16 cellular contexts compared by ENCODE assay signal in the genomic region with DNA sequence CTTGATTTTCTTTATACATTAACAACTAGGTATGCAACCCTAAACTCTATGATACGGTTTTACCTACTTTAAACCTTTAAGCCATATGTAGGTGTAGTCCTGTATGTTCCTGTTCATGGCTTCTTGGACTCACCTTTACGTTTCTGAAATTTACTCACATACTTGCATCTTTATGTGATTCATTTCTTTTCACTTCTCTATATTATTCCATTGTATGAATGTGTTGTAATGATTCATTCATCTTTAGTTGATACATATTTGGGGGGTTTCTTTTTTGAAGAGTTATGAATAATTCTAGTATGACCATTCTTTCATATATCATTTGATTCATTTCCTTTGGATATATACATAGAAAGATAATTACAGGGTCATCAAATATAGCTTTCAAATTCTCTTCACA. TPM values are rescaled to one million over a fixed set of nuclear protein-coding genes. Genes with fewer than 3 reads are reported as not detected.
DNase-seq lines count a peak whose midpoint lies in the region; ATAC-seq lines count a peak whose summit lies in the region.
"Had no signal": no experiment of that assay in that cellular context is flagged by ENCODE, and none has a peak within 500 bp of the region (broad histone marks: within the 10 kb centered on the region; RNA-seq: fewer than 3 reads in every experiment).

No MANE protein-coding gene starts in this region.

- H3K4me1 Mint-ChIP-seq in activated T-cell treated with anti-CD3 and anti-CD28 coated beads, Interleukin-2, amount 50 U/mL, for 72 hours (ENCODE audit: low read depth) = peaks cover 24% of the 10 kb centered on the region
- no peaks in the 10 kb centered on the region for H3K4me1 Mint-ChIP-seq in activated T-helper 17 cell treated with anti-CD3 and anti-CD28 coated beads, Interleukin-2, amount 50 U/mL, for 72 hours
- H3K4me1 Mint-ChIP-seq in stimulated activated naive CD8-positive, alpha-beta T cell treated with anti-CD3 and anti-CD28 coated beads, Interleukin-15, amount 100 ng/mL, for 72 hours = peaks cover 9% of the 10 kb centered on the region
- H3K4me1 Mint-ChIP-seq: CD14-positive monocyte had no signal

- peaks cover 7 to 13% of the 10 kb centered on the region in 2 donors for H3K36me3 Mint-ChIP-seq in activated T-cell treated with anti-CD3 and anti-CD28 coated beads, Interleukin-2, amount 50 U/mL, for 72 hours (ENCODE audit: insufficient read depth in 2 of 2)
- H3K36me3 Mint-ChIP-seq in activated T-helper 17 cell treated with anti-CD3 and anti-CD28 coated beads, Interleukin-2, amount 50 U/mL, for 72 hours (ENCODE audit: low read depth) = peaks cover 13% of the 10 kb centered on the region

- H3K9me3 Mint-ChIP-seq in activated T-cell treated with anti-CD3 and anti-CD28 coated beads, Interleukin-2, amount 50 U/mL, for 72 hours = peaks cover 0 to 8% of the 10 kb centered on the region in 2 donors
- H3K9me3 Mint-ChIP-seq in activated T-helper 17 cell treated with anti-CD3 and anti-CD28 coated beads, Interleukin-2, amount 50 U/mL, for 72 hours = peaks cover 6% of the 10 kb centered on the region
- H3K9me3 Mint-ChIP-seq in stimulated activated naive CD8-positive, alpha-beta T cell treated with anti-CD3 and anti-CD28 coated beads, Interleukin-15, amount 100 ng/mL, for 72 hours = peaks cover 9 to 11% of the 10 kb centered on the region in 2 donors

- H3K27ac Mint-ChIP-seq in activated T-cell treated with anti-CD3 and anti-CD28 coated beads, Interleukin-2, amount 50 U/mL, for 72 hours = no peak overlapping the region
- H3K27ac Mint-ChIP-seq in activated T-helper 17 cell treated with anti-CD3 and anti-CD28 coated beads, Interleukin-2, amount 50 U/mL, for 72 hours = peak overlapping the region; percentile 61
- H3K27ac Mint-ChIP-seq in stimulated activated naive CD8-positive, alpha-beta T cell treated with anti-CD3 and anti-CD28 coated beads, Interleukin-15, amount 100 ng/mL, for 72 hours = no peak overlapping the region
- H3K27ac Mint-ChIP-seq: CD14-positive monocyte; CD4-positive, alpha-beta memory T cell; H9 had no signal

- H3K27me3 Mint-ChIP-seq in activated T-cell treated with anti-CD3 and anti-CD28 coated beads, Interleukin-2, amount 50 U/mL, for 72 hours (ENCODE audit: low read depth) = peaks cover 5% of the 10 kb centered on the region
- no peaks in the 10 kb centered on the region for H3K27me3 Mint-ChIP-seq in activated T-helper 17 cell treated with anti-CD3 and anti-CD28 coated beads, Interleukin-2, amount 50 U/mL, for 72 hours
- H3K27me3 Mint-ChIP-seq in stimulated activated naive CD8-positive, alpha-beta T cell treated with anti-CD3 and anti-CD28 coated beads, Interleukin-15, amount 100 ng/mL, for 72 hours = peaks cover 11% of the 10 kb centered on the region
- H3K27me3 Mint-ChIP-seq: CD4-positive, alpha-beta memory T cell had no signal

- no peak overlapping the region for H3K4me3 Mint-ChIP-seq in activated T-cell treated with anti-CD3 and anti-CD28 coated beads, Interleukin-2, amount 50 U/mL, for 72 hours
- no peak overlapping the region for H3K4me3 Mint-ChIP-seq in activated T-helper 17 cell treated with anti-CD3 and anti-CD28 coated beads, Interleukin-2, amount 50 U/mL, for 72 hours
- no peak overlapping the region for H3K4me3 Mint-ChIP-seq in stimulated activated naive CD8-positive, alpha-beta T cell treated with anti-CD3 and anti-CD28 coated beads, Interleukin-15, amount 100 ng/mL, for 72 hours
- H3K4me3 Mint-ChIP-seq: CD14-positive monocyte; CD4-positive, alpha-beta memory T cell; H9 had no signal

- peak; percentile 78 to 86 for ATAC-seq in activated CD4-positive, CD25-positive, alpha-beta regulatory T cell treated with anti-CD3 and anti-CD28 coated beads, Interleukin-2, amount 50 U/mL, for 24 hours
- ATAC-seq in activated T-cell treated with anti-CD3 and anti-CD28 coated beads, Interleukin-2, amount 50 U/mL, for 72 hours (replicated peaks in 1 of 2) = peak; percentile 81 to 92
- ATAC-seq in activated T-helper 17 cell treated with anti-CD3 and anti-CD28 coated beads, Interleukin-2, amount 50 U/mL, for 72 hours (replicated peaks) = peak; percentile 92
- peak; percentile 76 for ATAC-seq in stimulated activated naive CD8-positive, alpha-beta T cell treated with anti-CD3 and anti-CD28 coated beads, Interleukin-15, amount 100 ng/mL, for 72 hours
- ATAC-seq: HepG2 had no signal

- no peak for DNase-seq in activated CD4-positive, CD25-positive, alpha-beta regulatory T cell treated with anti-CD3 and anti-CD28 coated beads, Interleukin-2, amount 50 U/mL, for 72 hours
- no peak for DNase-seq in activated T-cell treated with anti-CD3 and anti-CD28 coated beads, Interleukin-2, amount 50 U/mL, for 72 hours
- no peak for DNase-seq in activated T-cell treated with anti-CD3 and anti-CD28 coated beads, Interleukin-2, amount 50 U/mL, for 48 hours
- DNase-seq in stimulated activated naive CD8-positive, alpha-beta T cell treated with anti-CD3 and anti-CD28 coated beads, Interleukin-15, amount 100 ng/mL, for 72 hours = no peak
- DNase-seq in NOMO-1 treated with dmso at 0.1 percent for 144 hours (lab: John Stamatoyannopoulos, UW; ENCODE audit: unreplicated experiment) = no peak
- DNase-seq: CD4-positive, alpha-beta memory T cell; DMS153; DMS79; GDM1; GOT3; H9 had no signal

RNA-seq across cellular contexts. Expression of gene TAS2R50, which starts 2.4 kb away (rescaled TPM):
- 1 to 10 TPM in 1 of 2 donors, under 1 TPM in 1; 0.90 to 1.2 TPM for total RNA-seq in activated T-cell treated with anti-CD3 and anti-CD28 coated beads, Interleukin-2, amount 50 U/mL, for 72 hours
- total RNA-seq in activated T-helper 17 cell treated with anti-CD3 and anti-CD28 coated beads, Interleukin-2, amount 50 U/mL, for 72 hours = 1 to 10 TPM in 1 of 2 donors, under 1 TPM in 1; 0.84 to 1.7 TPM

RNA-seq across cellular contexts. Expression of gene TAS2R20, which starts 9.0 kb away (rescaled TPM):
- total RNA-seq in activated T-cell treated with anti-CD3 and anti-CD28 coated beads, Interleukin-2, amount 50 U/mL, for 72 hours = 1 to 10 TPM; 1.3 to 2.1 TPM
- total RNA-seq in activated T-helper 17 cell treated with anti-CD3 and anti-CD28 coated beads, Interleukin-2, amount 50 U/mL, for 72 hours = 1 to 10 TPM; 1.9 to 4.4 TPM
- total RNA-seq: Daoy had no signal

RNA-seq across cellular contexts. Expression of gene TAS2R19, which starts 33.3 kb away (rescaled TPM):
- 1 to 10 TPM; 2.1 to 3.5 TPM for total RNA-seq in activated T-cell treated with anti-CD3 and anti-CD28 coated beads, Interleukin-2, amount 50 U/mL, for 72 hours
- total RNA-seq in activated T-helper 17 cell treated with anti-CD3 and anti-CD28 coated beads, Interleukin-2, amount 50 U/mL, for 72 hours = 1 to 10 TPM; 3.9 to 6.5 TPM
- total RNA-seq: Daoy had no signal

RNA-seq across cellular contexts. Expression of gene TAS2R31, which starts 42.1 kb away (rescaled TPM):
- total RNA-seq in activated T-cell treated with anti-CD3 and anti-CD28 coated beads, Interleukin-2, amount 50 U/mL, for 72 hours = 1 to 10 TPM; 1.9 to 2.9 TPM
- total RNA-seq in activated T-helper 17 cell treated with anti-CD3 and anti-CD28 coated beads, Interleukin-2, amount 50 U/mL, for 72 hours = 1 to 10 TPM; 2.1 to 8.0 TPM

RNA-seq across cellular contexts. Expression of gene TAS2R14, which starts 50.0 kb away (rescaled TPM):
- total RNA-seq in activated T-cell treated with anti-CD3 and anti-CD28 coated beads, Interleukin-2, amount 50 U/mL, for 72 hours = 1 to 10 TPM; 1.2 to 1.9 TPM
- 1 to 10 TPM; 2.4 to 3.7 TPM for total RNA-seq in activated T-helper 17 cell treated with anti-CD3 and anti-CD28 coated beads, Interleukin-2, amount 50 U/mL, for 72 hours
- total RNA-seq: Daoy had no signal
